Comparison of ENCODE assay signal across 18 cellular contexts in genomic region chr7:24827589-24827988, GRCh38.
DNase-seq lines count a peak whose midpoint lies in the region; ATAC-seq, FAIRE-seq and TF ChIP-seq lines count a peak whose summit lies in the region.
"Had no signal": no experiment of that assay in that cellular context is flagged by ENCODE, and none has a peak within 500 bp of the region (broad histone marks: within the 10 kb centered on the region; RNA-seq: fewer than 3 reads in every experiment).

No MANE protein-coding gene starts in this region.

- H3K9ac ChIP-seq in HCT116 (ENCODE audit: low read length) (peak overlapping the region; percentile 63), adipocyte (ENCODE audit: low read length) (no peak overlapping the region)

- H3K27me3 ChIP-seq in CD4-positive, alpha-beta memory T cell (ENCODE audit: insufficient read depth, low read length), result no peaks in the 10 kb centered on the region
- H3K27me3 ChIP-seq in HCT116 (ENCODE audit: insufficient read depth, low read length) (no peaks in the 10 kb centered on the region), adipocyte (replicated peaks; ENCODE audit: control insufficient read depth, insufficient read depth, low read length) (no peaks in the 10 kb centered on the region), small intestine (ENCODE audit: control insufficient read depth in 2 of 2, insufficient read depth in 2 of 2, low read length in 2 of 2) (no peaks in the 10 kb centered on the region)
- H3K27me3 ChIP-seq: neutrophil, suprapubic skin had no signal

- no peaks in the 10 kb centered on the region for H3K9me3 ChIP-seq in CD4-positive, alpha-beta memory T cell (ENCODE audit: control insufficient read depth in 1 of 2, low read length in 2 of 2)
- no peaks in the 10 kb centered on the region for H3K9me3 ChIP-seq in HCT116 (ENCODE audit: control insufficient read depth in 1 of 2, insufficient read depth in 1 of 2, low read depth in 1 of 2, low read length in 2 of 2)
- H3K9me3 ChIP-seq in adipocyte (ENCODE audit: control insufficient read depth, low read length), result no peaks in the 10 kb centered on the region
- H3K9me3 ChIP-seq in small intestine (ENCODE audit: control insufficient read depth, low read depth), result no peaks in the 10 kb centered on the region
- H3K9me3 ChIP-seq: neutrophil, suprapubic skin had no signal

- peak overlapping the region; percentile 45 for H3K27ac ChIP-seq in CD4-positive, alpha-beta memory T cell (ENCODE audit: low read depth, low read length)
- H3K27ac ChIP-seq in HCT116 (ENCODE audit: low read depth, low read length), result peak overlapping the region; percentile 94
- peak overlapping the region in 1 of 2 donors; percentile 44 for H3K27ac ChIP-seq in small intestine (ENCODE audit: low read depth in 1 of 2, low read length in 1 of 2)
- H3K27ac ChIP-seq: neutrophil had no signal

- POLR2A ChIA-PET in CD4-positive, alpha-beta memory T cell (lab: Charles Lee; ENCODE audit: partially characterized antibody), result interaction anchor here (0.8 to 3.5 kb wide), 5 partner anchors 9 to 298 kb away, joined by 3 to 38 read pairs (median 4); partner anchors contain the start of genes CYCS and OSBPL3
- POLR2A ChIA-PET in HCT116 (lab: Charles Lee), result no interaction called here

- peaks cover 49% of the 10 kb centered on the region for H3K4me1 ChIP-seq in CD4-positive, alpha-beta memory T cell (ENCODE audit: insufficient read depth, low read length)
- H3K4me1 ChIP-seq in HCT116 (ENCODE audit: control insufficient read depth in 1 of 2, insufficient read depth in 2 of 2, low read length in 2 of 2) (peaks cover 66 to 93% of the 10 kb centered on the region in 2 experiments), adipocyte (ENCODE audit: control insufficient read depth, insufficient read depth, low read length) (peaks cover 33% of the 10 kb centered on the region), small intestine (ENCODE audit: control insufficient read depth in 2 of 2, insufficient read depth in 1 of 2, low read depth in 1 of 2, low read length in 1 of 2) (peaks cover 11 to 28% of the 10 kb centered on the region in 2 donors)

- no peaks in the 10 kb centered on the region for H4K20me1 ChIP-seq in HCT116 (ENCODE audit: insufficient read depth)

- H2AFZ ChIP-seq in HCT116 (ENCODE audit: low read depth, low read length, poor library complexity, severe bottlenecking), result no peak overlapping the region

- H3K79me2 ChIP-seq in HCT116 (ENCODE audit: insufficient read depth, low read length), result no peaks in the 10 kb centered on the region

- no peak for DNase-seq in CD4-positive, alpha-beta memory T cell
- DNase-seq in HCT116 (ENCODE audit: low read depth, low spot score) (no peak), adipocyte (ENCODE audit: low read depth) (peak; percentile 30), kidney tubule cell (ENCODE audit: low spot score) (peak; percentile 49), small intestine (no peak), globus pallidus (ENCODE audit: low spot score) (no peak)
- no peak for DNase-seq in stimulated activated naive B cell treated with anti-CD40 and anti-IgM and Interleukin-4, amounts not matched to agents 10 μg/mL and 1 μg/mL and 100 μg/mL, for 72 hours
- DNase-seq: activated B cell treated with CpG ODN at 0.5 μM for 24 hours; activated T-cell treated with anti-CD3 and anti-CD28 coated beads, Interleukin-2, amount 50 U/mL, for 1 hour; endodermal cell; hippocampal formation; left ventricle myocardium superior; NCI-H187 treated with DMSO at 0.1 percent for 48 hours had no signal

- H3K27me3 Mint-ChIP-seq in CD4-positive, alpha-beta memory T cell, result no peaks in the 10 kb centered on the region
- H3K27me3 Mint-ChIP-seq in stimulated activated naive B cell treated with anti-CD40 and anti-IgM and Interleukin-4, amounts not matched to agents 10 μg/mL and 1 μg/mL and 100 μg/mL, for 72 hours, result no peaks in the 10 kb centered on the region
- H3K27me3 Mint-ChIP-seq: activated B cell treated with CpG ODN at 0.5 μM for 24 hours, IgD-negative memory B cell had no signal

- no peak for ATAC-seq in HCT116
- ATAC-seq in stimulated activated naive B cell treated with anti-CD40 and anti-IgM and Interleukin-4, amounts not matched to agents 10 μg/mL and 1 μg/mL and 100 μg/mL, for 72 hours (replicated peaks), result no peak
- ATAC-seq: left ventricle myocardium superior had no signal

- FAIRE-seq in small intestine (lab: Jason Lieb, UNC), result no peak
- FAIRE-seq: D721Med had no signal

- no peak for TF ChIP-seq CTCF in HCT116 (IDR thresholded peaks at IDR 0.05 in 2 of 3, conservative IDR thresholded peaks at IDR 0.05 in 1 of 3; ENCODE audit: borderline replicate concordance in 1 of 3, insufficient read depth in 1 of 3, low read depth in 2 of 3, low read length in 2 of 3)

- H3K9me3 Mint-ChIP-seq in CD4-positive, alpha-beta memory T cell, result no peaks in the 10 kb centered on the region
- H3K9me3 Mint-ChIP-seq in stimulated activated naive B cell treated with anti-CD40 and anti-IgM and Interleukin-4, amounts not matched to agents 10 μg/mL and 1 μg/mL and 100 μg/mL, for 72 hours, result no peaks in the 10 kb centered on the region
- H3K9me3 Mint-ChIP-seq: activated B cell treated with CpG ODN at 0.5 μM for 24 hours, brain, endodermal cell, IgD-negative memory B cell had no signal

- peak overlapping the region; percentile 87 to 96 (median 91) for H3K27ac Mint-ChIP-seq in CD4-positive, alpha-beta memory T cell
- H3K27ac Mint-ChIP-seq in stimulated activated naive B cell treated with anti-CD40 and anti-IgM and Interleukin-4, amounts not matched to agents 10 μg/mL and 1 μg/mL and 100 μg/mL, for 72 hours, result no peak overlapping the region
- H3K27ac Mint-ChIP-seq: activated B cell treated with CpG ODN at 0.5 μM for 24 hours, endodermal cell had no signal

- RAD21 ChIA-PET in HCT116 (lab: Charles Lee; ENCODE audit: low non-redundant PET in 1 of 2, low total read pairs in 2 of 2, uncharacterized antibody in 2 of 2, unreplicated experiment in 2 of 2), result no interaction called here

- H3K9me2 ChIP-seq in HCT116 (ENCODE audit: insufficient read depth), result no peaks in the 10 kb centered on the region

- intact Hi-C loops in CD4-positive, alpha-beta memory T cell (cut with micrococcal nuclease), result no loop called here
- intact Hi-C loops in HCT116 (cut with micrococcal nuclease), result no loop called here

- peak overlapping the region; percentile 75 for H3K4me2 ChIP-seq in HCT116 (ENCODE audit: low read length)

- peaks cover 44 to 60% (median 54%) of the 10 kb centered on the region in 4 donors for H3K4me1 Mint-ChIP-seq in CD4-positive, alpha-beta memory T cell
- peaks cover 31 to 66% of the 10 kb centered on the region in 2 donors for H3K4me1 Mint-ChIP-seq in stimulated activated naive B cell treated with anti-CD40 and anti-IgM and Interleukin-4, amounts not matched to agents 10 μg/mL and 1 μg/mL and 100 μg/mL, for 72 hours

- no peak for TF ChIP-seq POLR2A in HCT116 (IDR thresholded peaks at IDR 0.05; ENCODE audit: borderline replicate concordance, extremely low read depth, insufficient read depth, insufficient read length)

- H3K4me3 ChIP-seq in CD4-positive, alpha-beta memory T cell (ENCODE audit: low read length in 2 of 2), result no peak overlapping the region
- no peak overlapping the region for H3K4me3 ChIP-seq in HCT116 (replicated peaks in 1 of 2; ENCODE audit: low read depth in 1 of 2, low read length in 2 of 2)
- no peak overlapping the region for H3K4me3 ChIP-seq in adipocyte (ENCODE audit: low read length)
- H3K4me3 ChIP-seq in small intestine (ENCODE audit: low read depth in 1 of 2, low read length in 2 of 2), result no peak overlapping the region
- H3K4me3 ChIP-seq: suprapubic skin had no signal

- H3K36me3 Mint-ChIP-seq in CD4-positive, alpha-beta memory T cell, result peaks cover 25 to 41% of the 10 kb centered on the region in 2 donors
- peaks cover 56 to 58% of the 10 kb centered on the region in 2 donors for H3K36me3 Mint-ChIP-seq in stimulated activated naive B cell treated with anti-CD40 and anti-IgM and Interleukin-4, amounts not matched to agents 10 μg/mL and 1 μg/mL and 100 μg/mL, for 72 hours
- H3K36me3 Mint-ChIP-seq: brain had no signal

- no TSS peak for BruUV-seq in HCT116 (replicated peaks; lab: Mats Ljungman, UMichigan)

- no peak for TF ChIP-seq RAD21 in HCT116 (IDR thresholded peaks at IDR 0.05; ENCODE audit: low read depth)

- CTCF ChIA-PET in CD4-positive, alpha-beta memory T cell (lab: Charles Lee; ENCODE audit: partially characterized antibody), result interaction anchor here (1.2 to 3.3 kb wide), 8 partner anchors 9 to 271 kb away, joined by 3 to 15 read pairs (median 6); no protein-coding TSS in a partner anchor
- CTCF ChIA-PET in HCT116 (lab: Charles Lee), result interaction anchor here (1.3 to 1.9 kb wide), 3 partner anchors 15 to 242 kb away, joined by 3 to 12 read pairs (median 6); no protein-coding TSS in a partner anchor

- H3K36me3 ChIP-seq in CD4-positive, alpha-beta memory T cell (ENCODE audit: insufficient read depth, low read length), result peaks cover 7% of the 10 kb centered on the region
- H3K36me3 ChIP-seq in HCT116 (ENCODE audit: control insufficient read depth in 1 of 2, insufficient read depth in 2 of 2, low read length in 2 of 2), result peaks cover 4 to 10% of the 10 kb centered on the region in 2 experiments; a peak in 3 of 4 replicates
- H3K36me3 ChIP-seq in adipocyte (ENCODE audit: control insufficient read depth, insufficient read depth, low read length, severe bottlenecking), result no peaks in the 10 kb centered on the region
- H3K36me3 ChIP-seq in small intestine (ENCODE audit: control insufficient read depth in 2 of 2, insufficient read depth in 2 of 2, low read length in 2 of 2), result peaks cover 0 to 2% of the 10 kb centered on the region in 2 donors
- H3K36me3 ChIP-seq: neutrophil, suprapubic skin had no signal

- H3K4me3 Mint-ChIP-seq in CD4-positive, alpha-beta memory T cell, result peak overlapping the region in 1 of 8 donors; percentile 76
- no peak overlapping the region for H3K4me3 Mint-ChIP-seq in stimulated activated naive B cell treated with anti-CD40 and anti-IgM and Interleukin-4, amounts not matched to agents 10 μg/mL and 1 μg/mL and 100 μg/mL, for 72 hours
- H3K4me3 Mint-ChIP-seq: activated B cell treated with CpG ODN at 0.5 μM for 24 hours, brain, endodermal cell, IgD-negative memory B cell had no signal

- 43 to 89% (median 89%) methylated on average over 1 of the region's 1 CpG for WGBS in small intestine, 3 donors

TF ChIP-seq in HCT116, 20 proteins besides CTCF, POLR2A, EP300 and RAD21 (continues in another document):
- TF ChIP-seq EGR1 (IDR thresholded peaks at IDR 0.05; ENCODE audit: low read depth), result no peak
- no peak for TF ChIP-seq MAX (IDR thresholded peaks at IDR 0.05)
- no peak for TF ChIP-seq ELF1 (IDR thresholded peaks at IDR 0.05; ENCODE audit: borderline replicate concordance, low read depth)
- TF ChIP-seq POLR2AphosphoS5 (IDR thresholded peaks at IDR 0.05; ENCODE audit: low read depth, low read length), result no peak
- TF ChIP-seq FOSL1 (IDR thresholded peaks at IDR 0.05; ENCODE audit: low read depth), result no peak
- TF ChIP-seq TCF7L2 (IDR thresholded peaks at IDR 0.05; ENCODE audit: borderline replicate concordance, extremely low read depth, insufficient read depth, insufficient read length), result no peak
- no peak for TF ChIP-seq SP1 (IDR thresholded peaks at IDR 0.05; ENCODE audit: low read depth)
- no peak for TF ChIP-seq CBX3 (IDR thresholded peaks at IDR 0.05; ENCODE audit: low read depth)

Comparison
In these comparisons a context has a peak if more than half of its experiments do, and no peak if none do; other contexts are left out.
1. DNase-seq: peak in adipocyte (single experiment) and kidney tubule cell (single experiment); none in CD4-positive, alpha-beta memory T cell (0 of 5), HCT116 (single experiment), small intestine (single experiment), globus pallidus (single experiment) and stimulated activated naive B cell treated with anti-CD40 and anti-IgM and Interleukin-4, amounts not matched to agents 10 μg/mL and 1 μg/mL and 100 μg/mL, for 72 hours (single experiment).